ENCODE assay signal across 20 cellular contexts in genomic region chr10:126857178-126857806, GRCh38. TPM values are rescaled to one million over a fixed set of nuclear protein-coding genes. Genes with fewer than 3 reads are reported as not detected.
DNase-seq lines count a peak whose midpoint lies in the region; ATAC-seq and TF ChIP-seq lines count a peak whose summit lies in the region.
"Had no signal": no experiment of that assay in that cellular context is flagged by ENCODE, and none has a peak within 500 bp of the region (broad histone marks: within the 10 kb centered on the region; RNA-seq: fewer than 3 reads in every experiment).

No MANE protein-coding gene starts in this region.

- no peaks in the 10 kb centered on the region for H3K79me2 ChIP-seq in H9 (ENCODE audit: insufficient read depth, low read length)

- H4K8ac ChIP-seq in H9 (replicated peaks; ENCODE audit: insufficient read length, low read depth, low read length), result no peak overlapping the region

- no peak overlapping the region for H4K91ac ChIP-seq in H9 (ENCODE audit: insufficient read length, low read depth, low read length)

- H3K4me1 Mint-ChIP-seq in H9 (no peaks in the 10 kb centered on the region), T-cell (no peaks in the 10 kb centered on the region), mesothelial cell of epicardium (peaks cover 6% of the 10 kb centered on the region)

- no peak overlapping the region for H2BK120ac ChIP-seq in H9 (ENCODE audit: low read depth, low read length, poor library complexity, severe bottlenecking)

- no peaks in the 10 kb centered on the region for H3K23me2 ChIP-seq in H9 (ENCODE audit: insufficient read length, low read depth, low read length, poor library complexity, severe bottlenecking)

- H2BK5ac ChIP-seq in H9 (ENCODE audit: insufficient read length, low read length), result no peak overlapping the region

- no peaks in the 10 kb centered on the region for H3K4me1 ChIP-seq in H9 (ENCODE audit: insufficient read depth, low read length)
- no peaks in the 10 kb centered on the region for H3K4me1 ChIP-seq in RWPE2 (ENCODE audit: insufficient read depth, poor library complexity, severe bottlenecking)
- H3K4me1 ChIP-seq: BLaER1 had no signal

- H3K4me3 Mint-ChIP-seq in H9 (no peak overlapping the region), T-cell (no peak overlapping the region), mesothelial cell of epicardium (no peak overlapping the region)
- H3K4me3 Mint-ChIP-seq: CD4-positive, alpha-beta T cell had no signal

- H3K23ac ChIP-seq in H9 (ENCODE audit: insufficient read length, low read depth, low read length), result no peak overlapping the region

- H3K36me3 ChIP-seq in RWPE2 (ENCODE audit: low read depth), result no peaks in the 10 kb centered on the region
- H3K36me3 ChIP-seq: BLaER1 had no signal

- no peak overlapping the region for H3K4me3 ChIP-seq in RWPE2 (ENCODE audit: severe bottlenecking)
- no peak overlapping the region for H3K4me3 ChIP-seq in epithelial cell of esophagus (ENCODE audit: low read length)
- H3K4me3 ChIP-seq: BLaER1 had no signal

- H3K27me3 ChIP-seq in H9 (ENCODE audit: insufficient read depth, low read length) (no peaks in the 10 kb centered on the region), RWPE2 (ENCODE audit: insufficient read depth, poor library complexity, severe bottlenecking) (no peaks in the 10 kb centered on the region)
- H3K27me3 ChIP-seq: BLaER1 had no signal

- H3K9me3 ChIP-seq in H9 (ENCODE audit: control insufficient read depth, low read depth, low read length), result no peaks in the 10 kb centered on the region
- no peaks in the 10 kb centered on the region for H3K9me3 ChIP-seq in RWPE2 (ENCODE audit: severe bottlenecking)
- H3K9me3 ChIP-seq: BLaER1 had no signal

- H3K9me3 Mint-ChIP-seq in H9 (peaks cover 2 to 3% of the 10 kb centered on the region in 2 experiments; a peak in 2 of 5 replicates), T-cell (peaks cover 0 to 12% (median 4%) of the 10 kb centered on the region in 3 donors), mesothelial cell of epicardium (no peaks in the 10 kb centered on the region)

- no peak overlapping the region for H3K56ac ChIP-seq in H9 (ENCODE audit: insufficient read length, low read depth, low read length)

- CTCF ChIA-PET in T-cell (lab: Charles Lee), result no interaction called here

- H3K14ac ChIP-seq in H9 (ENCODE audit: insufficient read depth, low read length), result no peak overlapping the region

- no peak overlapping the region for H2AFZ ChIP-seq in H9 (ENCODE audit: low read length)

- no peaks in the 10 kb centered on the region for H3K79me1 ChIP-seq in H9 (ENCODE audit: insufficient read depth, low read depth, low read length, poor library complexity, severe bottlenecking)

- ATAC-seq in RWPE2 (ENCODE audit: low read depth) (no peak), T-cell (replicated peaks in 1 of 4) (no peak)
- ATAC-seq: PC-3 had no signal

- WGBS in H9 (ENCODE audit: extremely low coverage, insufficient read length, low lambda C conversion rate), result no CpG with 5 or more reads among the region's 8 CpGs

- H3K36me3 Mint-ChIP-seq in H9 (ENCODE audit: insufficient read depth in 1 of 3, low read depth in 3 of 3), result peaks cover 0 to 5% (median 2%) of the 10 kb centered on the region in 3 experiments; a peak in 2 of 7 replicates
- H3K36me3 Mint-ChIP-seq in T-cell, result no peaks in the 10 kb centered on the region
- H3K36me3 Mint-ChIP-seq in mesothelial cell of epicardium, result no peaks in the 10 kb centered on the region

- no peak overlapping the region for H3K4me2 ChIP-seq in H9 (ENCODE audit: insufficient read depth, insufficient read length, low read length)
- H3K4me2 ChIP-seq: BLaER1 had no signal

- no peak overlapping the region for H3K27ac ChIP-seq in H9 (ENCODE audit: insufficient read length, low read depth, low read length)
- no peak overlapping the region for H3K27ac ChIP-seq in RWPE2 (ENCODE audit: poor library complexity, severe bottlenecking)
- H3K27ac ChIP-seq: BLaER1 had no signal

- H2AK5ac ChIP-seq in H9 (ENCODE audit: insufficient read length, low read length), result no peak overlapping the region

- DNase-seq in H9, result no peak
- DNase-seq in RWPE2 (ENCODE audit: low spot score), result no peak
- DNase-seq in epithelial cell of esophagus (ENCODE audit: low read depth), result peak; percentile 8
- DNase-seq in mesenteric fat pad (ENCODE audit: low spot score), result peak; percentile 57
- no peak for DNase-seq in T-helper 1 cell
- no peak for DNase-seq in T-cell
- DNase-seq in mesothelial cell of epicardium (ENCODE audit: low spot score in 2 of 2, unreplicated experiment in 2 of 2), result no peak
- DNase-seq: ACHN; CD4-positive, alpha-beta T cell; COR-L47; Karpas-422; NCI-H1694; NCI-H2081; NCI-H2171; NCI-H345; NCI-H526; PC-3; RPMI8226; SIG-M5 had no signal

- H2BK15ac ChIP-seq in H9 (ENCODE audit: low read depth, low read length), result no peak overlapping the region

- no peak overlapping the region for H3K9ac ChIP-seq in H9 (ENCODE audit: extremely low read depth, insufficient read length, low read length)
- H3K9ac ChIP-seq: BLaER1 had no signal

- H3T11ph ChIP-seq in H9 (ENCODE audit: low read length), result no peak overlapping the region

- POLR2A ChIA-PET in T-cell (lab: Charles Lee), result interaction anchor here in 1 of 2 donors (0.5 kb wide), 1 partner anchor 682 kb away, joined by 6 read pairs; no protein-coding TSS in a partner anchor

- TF ChIP-seq CTCF in H9 (conservative IDR thresholded peaks at IDR 0.05) (peak; percentile 54; the same call in 2 of the 3 replicates), RWPE2 (IDR thresholded peaks at IDR 0.05; ENCODE audit: poor library complexity, severe bottlenecking) (peak; percentile 5), epithelial cell of esophagus (IDR thresholded peaks at IDR 0.05; ENCODE audit: insufficient read depth, low read depth, low read length, missing control alignments) (peak; percentile 18), mesothelial cell of epicardium (IDR thresholded peaks at IDR 0.05; ENCODE audit: unreplicated experiment) (no peak)

- no peaks in the 10 kb centered on the region for H4K20me1 ChIP-seq in H9 (ENCODE audit: control insufficient read depth, insufficient read depth, insufficient read length)
- H4K20me1 ChIP-seq: BLaER1 had no signal

- no peak overlapping the region for H2BK12ac ChIP-seq in H9 (ENCODE audit: insufficient read length, low read depth, low read length)

- no peak overlapping the region for H3K18ac ChIP-seq in H9 (ENCODE audit: insufficient read length, low read depth, low read length)

- H2BK20ac ChIP-seq in H9 (ENCODE audit: low read depth, low read length, poor library complexity, severe bottlenecking), result no peak overlapping the region

- H4K5ac ChIP-seq in H9 (ENCODE audit: insufficient read length, low read depth, low read length), result no peak overlapping the region

- no peak overlapping the region for H3K4ac ChIP-seq in H9 (ENCODE audit: low read depth, low read length)

- H3K27me3 Mint-ChIP-seq in H9 (ENCODE audit: low read depth) (peaks cover 7% of the 10 kb centered on the region), T-cell (peaks cover 3 to 5% of the 10 kb centered on the region in 2 donors), mesothelial cell of epicardium (ENCODE audit: low read depth) (peaks cover 6% of the 10 kb centered on the region)

- H3K27ac Mint-ChIP-seq in H9 (peak overlapping the region in 1 of 3 experiments; percentile 41; a peak in 1 of 7 replicates), T-cell (no peak overlapping the region), mesothelial cell of epicardium (no peak overlapping the region)
- H3K27ac Mint-ChIP-seq: CD4-positive, alpha-beta T cell had no signal

RNA-seq across cellular contexts. Expression of gene DOCK1, which starts 47.9 kb away (rescaled TPM):
- total RNA-seq in H9 (2021), result 51.5 and 57.0 TPM in 2 replicates
- 46.0 TPM for total RNA-seq in mesenteric fat pad
- total RNA-seq in T-cell, result under 1 TPM; 0.18 to 0.53 (median 0.37) TPM
- total RNA-seq in mesothelial cell of epicardium, result 70.0 to 74.8 TPM (median 70.5 TPM) in 3 replicates
- total RNA-seq: CD4-positive, alpha-beta T cell had no signal

Comparison
In these comparisons a context has a peak if more than half of its experiments do, and no peak if none do; other contexts are left out.
1. DNase-seq: peak in epithelial cell of esophagus (single experiment) and mesenteric fat pad (single experiment); none in H9 (single experiment), RWPE2 (single experiment), T-helper 1 cell (0 of 5), T-cell (0 of 34) and mesothelial cell of epicardium (0 of 2).
2. RNA of gene DOCK1, which starts 47.9 kb away (total RNA-seq): 70.0 to 74.8 TPM in mesothelial cell of epicardium, 51.5 to 57.0 TPM in H9 and 46.0 TPM in mesenteric fat pad (single experiment); 0.18 to 0.53 TPM in T-cell; every median in the first group is over 10 times any median in the second.